In the genomic region with DNA sequence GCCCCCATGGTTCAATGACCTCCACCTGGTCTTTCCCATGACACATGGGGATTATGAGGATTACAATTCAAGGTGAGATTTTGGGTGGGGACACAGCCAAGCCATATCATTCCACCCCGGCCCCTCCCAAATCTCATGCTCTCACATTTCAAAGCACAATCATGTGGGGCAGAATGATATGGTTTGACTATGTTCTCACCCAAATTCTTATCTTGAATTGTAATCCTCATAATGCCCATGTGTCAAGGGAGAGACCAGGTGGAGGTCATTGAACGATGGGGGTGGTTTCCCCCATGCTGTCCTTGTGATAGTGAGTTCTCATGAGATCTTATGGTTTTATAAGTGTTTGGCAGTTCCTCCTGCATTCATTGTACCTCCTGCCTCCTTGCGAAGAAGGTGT, we compare ENCODE assay signal across 15 cellular contexts. TPM values are rescaled to one million over a fixed set of nuclear protein-coding genes. Genes with fewer than 3 reads are reported as not detected.
"Had no signal": no experiment of that assay in that cellular context is flagged by ENCODE, and none has a peak within 500 bp of the region (broad histone marks: within the 10 kb centered on the region; RNA-seq: fewer than 3 reads in every experiment).

No MANE protein-coding gene starts in this region.

- H3K4me3 Mint-ChIP-seq: memory B cell; mesothelial cell of epicardium; naive B cell; neural crest cell; stimulated activated effector memory CD8-positive, alpha-beta T cell treated with anti-CD3 and anti-CD28 coated beads, Interleukin-12 subunit alpha, Interleukin-12 subunit beta, amount 100 ng/mL, for 72 hours had no signal

- H3K27ac Mint-ChIP-seq: memory B cell; mesothelial cell of epicardium; naive B cell; stimulated activated effector memory CD8-positive, alpha-beta T cell treated with anti-CD3 and anti-CD28 coated beads, Interleukin-12 subunit alpha, Interleukin-12 subunit beta, amount 100 ng/mL, for 72 hours had no signal

- H3K9me3 Mint-ChIP-seq: memory B cell; mesothelial cell of epicardium; naive B cell; neural crest cell; stimulated activated effector memory CD8-positive, alpha-beta T cell treated with anti-CD3 and anti-CD28 coated beads, Interleukin-12 subunit alpha, Interleukin-12 subunit beta, amount 100 ng/mL, for 72 hours had no signal

- H3K36me3 Mint-ChIP-seq: memory B cell; naive B cell; stimulated activated effector memory CD8-positive, alpha-beta T cell treated with anti-CD3 and anti-CD28 coated beads, Interleukin-12 subunit alpha, Interleukin-12 subunit beta, amount 100 ng/mL, for 72 hours had no signal

- DNase-seq: cerebellar nuclear complex; effector memory CD4-positive, alpha-beta T cell; mucosa of descending colon; naive B cell; sigmoid colon; stimulated activated CD4-positive, alpha-beta T cell treated with anti-CD3 and anti-CD28 coated beads, Interleukin-2, amount 100 ng/mL, for 24 hours; stimulated activated CD4-positive, alpha-beta T cell treated with anti-CD3 and anti-CD28 coated beads, Interleukin-4, amount 100 ng/mL, for 24 hours; stimulated activated naive CD4-positive, alpha-beta T cell treated with Interleukin-2 at 50 U/mL for 16 hours; stomach; thyroid gland; trophoblast cell had no signal

- ATAC-seq: mucosa of descending colon; stimulated activated effector memory CD8-positive, alpha-beta T cell treated with anti-CD3 and anti-CD28 coated beads, Interleukin-12 subunit alpha, Interleukin-12 subunit beta, amount 100 ng/mL, for 72 hours had no signal

RNA-seq across cellular contexts. Expression of gene CLEC3B, which starts 2.4 kb away (rescaled TPM):
- total RNA-seq: neural crest cell had no signal
